Comparison of ENCODE assay signal across 8 cellular contexts in genomic region chr4:94621491-94622080, GRCh38.
DNase-seq lines count a peak whose midpoint lies in the region; FAIRE-seq and TF ChIP-seq lines count a peak whose summit lies in the region.

No MANE protein-coding gene starts in this region.

- DNase-seq in ACHN (peak; percentile 38), EH (ENCODE audit: low read depth) (peak; percentile 60), HFF-Myc (ENCODE audit: extremely low read depth, low read depth) (no peak), NCI-H748 treated with DMSO at 0.1 percent for 48 hours (lab: John Stamatoyannopoulos, UW) (peak; percentile 12), myocyte (ENCODE audit: low read depth) (peak; percentile 48), C1 segment of cervical spinal cord (lab: John Stamatoyannopoulos, UW) (no peak), NCI-H774 (lab: John Stamatoyannopoulos, UW) (no peak)

- in situ Hi-C loops in ACHN (cut with HindIII; ENCODE audit: low pct_ligation_motif_present, low pct_unique_long_range_greater_than_20kb, low sequenced_read_pairs), result no loop called here

- no peak overlapping the region for H3K4me3 ChIP-seq in HFF-Myc (replicated peaks; ENCODE audit: low read depth, low read length)

- peak; percentile 28 for FAIRE-seq in colon (lab: Jason Lieb, UNC)

- peak; percentile 63 for TF ChIP-seq CTCF in HFF-Myc (IDR thresholded peaks at IDR 0.05; ENCODE audit: low read depth, low read length, missing control alignments)

Comparison
In these comparisons a context has a peak if more than half of its experiments do, and no peak if none do; other contexts are left out.
1. DNase-seq: peak in ACHN (single experiment), EH (single experiment), NCI-H748 treated with DMSO at 0.1 percent for 48 hours (single experiment) and myocyte (single experiment); none in HFF-Myc (single experiment), C1 segment of cervical spinal cord (0 of 14) and NCI-H774 (single experiment).